Comparison of ENCODE assay signal across 24 cellular contexts in the genomic region with DNA sequence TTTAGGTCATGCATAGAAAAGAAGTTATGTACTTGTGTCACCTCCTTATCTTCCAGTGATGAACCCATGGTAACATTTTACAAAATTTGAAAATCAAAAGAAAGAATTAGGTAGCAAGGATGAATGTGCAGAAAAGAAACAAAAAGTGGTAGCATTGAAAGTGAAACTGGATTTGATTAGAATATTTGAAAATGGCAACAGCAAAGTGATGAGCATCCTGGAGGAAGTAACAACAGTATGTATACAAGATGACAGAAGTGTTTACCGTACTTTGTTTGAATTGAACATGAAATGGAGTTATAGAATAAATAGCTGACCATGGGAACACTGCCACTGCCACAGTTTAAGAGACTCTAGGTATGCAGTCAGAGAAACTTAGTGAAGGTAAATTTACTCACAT.
"Had no signal": no experiment of that assay in that cellular context is flagged by ENCODE, and none has a peak within 500 bp of the region (broad histone marks: within the 10 kb centered on the region; RNA-seq: fewer than 3 reads in every experiment).

No MANE protein-coding gene starts in this region.

- ATAC-seq: HepG2, Panc1, PC-3, T-cell had no signal

- H3K27ac ChIP-seq: RWPE1 had no signal

- DNase-seq: IMR-90, Kasumi-1, KG1, MV-4-11, NCI-H1092, NCI-H1105 treated with DMSO at 0.1 percent for 48 hours, NCI-H1436, NCI-H187, NCI-H2029, NCI-H2081 treated with DMSO at 0.1 percent for 48 hours, NCI-H2171, NCI-H226, NCI-H446, NCI-H510A, NCI-H524 treated with DMSO at 0.1 percent for 48 hours, NCI-H69, NCI-H774, PC-3, SHP77, SW 1271, T-cell had no signal
